Comparison of ENCODE assay signal across 21 cellular contexts in genomic region chr10:3100856-3101640, GRCh38.
"Had no signal": no experiment of that assay in that cellular context is flagged by ENCODE, and none has a peak within 500 bp of the region (broad histone marks: within the 10 kb centered on the region; RNA-seq: fewer than 3 reads in every experiment).

No MANE protein-coding gene starts in this region.

- H3K9me3 ChIP-seq: lower lobe of right lung, sigmoid colon, spleen, tibial artery had no signal

- DNase-seq: activated CD4-positive, alpha-beta T cell treated with anti-CD3 and anti-CD28 coated beads, Interleukin-2, amount 50 U/mL, for 1 hour; activated CD4-positive, CD25-positive, alpha-beta regulatory T cell treated with anti-CD3 and anti-CD28 coated beads, Interleukin-2, amount 50 U/mL, for 72 hours; activated CD8-positive, alpha-beta memory T cell treated with anti-CD3 and anti-CD28 coated beads for 24 hours; activated gamma-delta T cell; amniotic stem cell; effector memory CD4-positive, alpha-beta T cell; foreskin fibroblast; glutamatergic neuron; hippocampal formation; left colon; lower lobe of right lung; nucleus accumbens; sigmoid colon; spleen; stimulated activated naive CD4-positive, alpha-beta T cell; T-helper 1 cell had no signal

- H3K4me3 ChIP-seq: lower lobe of right lung, sigmoid colon, spleen, tibial artery had no signal

- FAIRE-seq: islet of Langerhans, urothelium cell line had no signal

- H3K27ac ChIP-seq: lower lobe of right lung, spleen, VCaP had no signal

- ATAC-seq: activated naive CD4-positive, alpha-beta T cell treated with anti-CD3 and anti-CD28 coated beads, Interleukin-2, amount 50 U/mL, for 72 hours; left colon; lower lobe of right lung had no signal
